In the genomic region with DNA sequence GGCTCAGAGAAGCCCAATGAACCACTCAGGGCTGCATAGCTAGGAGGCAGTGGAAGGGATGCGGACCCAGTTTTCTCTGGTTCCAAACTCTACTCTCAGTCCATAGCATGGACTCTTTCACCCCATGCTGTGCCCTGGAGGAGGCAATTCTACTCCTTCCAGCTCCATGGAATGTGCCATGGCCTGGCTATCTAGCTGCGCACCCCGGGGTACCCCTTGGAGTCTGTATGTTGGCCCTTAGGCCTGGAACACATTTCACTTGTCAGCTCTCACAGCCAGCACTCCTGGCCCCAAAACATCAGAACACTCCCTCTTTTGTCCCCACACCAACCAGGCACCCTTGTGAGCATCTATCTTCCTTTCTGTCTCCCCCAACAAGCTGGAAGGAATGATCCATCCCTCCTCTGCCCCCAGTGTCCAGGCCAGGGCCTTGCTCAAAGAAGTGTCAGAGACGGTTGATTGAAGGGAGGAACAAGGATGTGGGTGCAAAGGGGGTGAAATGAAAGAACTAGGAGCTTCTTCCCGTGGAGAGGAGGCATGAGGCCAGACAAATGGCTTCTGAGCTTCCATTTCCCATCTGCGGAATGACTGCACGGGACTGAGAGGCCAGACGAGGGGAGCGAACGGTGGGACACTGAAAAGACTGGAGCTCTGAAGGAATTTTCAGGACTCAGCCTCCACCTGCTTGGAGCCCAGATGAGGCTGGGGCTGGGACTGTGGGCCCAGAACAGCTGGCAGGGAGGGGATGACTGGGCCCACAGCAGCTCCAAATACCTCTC, we compare ENCODE assay signal across 15 cellular contexts. TPM values are rescaled to one million over a fixed set of nuclear protein-coding genes. Genes with fewer than 3 reads are reported as not detected.
"Had no signal": no experiment of that assay in that cellular context is flagged by ENCODE, and none has a peak within 500 bp of the region (broad histone marks: within the 10 kb centered on the region; RNA-seq: fewer than 3 reads in every experiment).

No MANE protein-coding gene starts in this region.

- ATAC-seq: T-cell had no signal

- H3K9me3 ChIP-seq: suprapubic skin, upper lobe of left lung had no signal

- H3K36me3 ChIP-seq: suprapubic skin, upper lobe of left lung had no signal

- DNase-seq: activated CD8-positive, alpha-beta memory T cell treated with anti-CD3 and anti-CD28 coated beads, Interleukin-2, amount 50 U/mL, for 4 hours; activated naive CD8-positive, alpha-beta T cell treated with anti-CD3 and anti-CD28 coated beads, Interleukin-2, amount 10 ng/mL, durations not matched to agents 7 days and 5 days; cortex of kidney; effector memory CD4-positive, alpha-beta T cell; foreskin melanocyte; kidney glomerular epithelial cell; retina; stimulated activated CD4-positive, alpha-beta T cell treated with anti-CD3 and anti-CD28 coated beads, Interleukin-4, amount 100 ng/mL, for 1 hour; T1000 had no signal

- H3K4me1 ChIP-seq: parathyroid adenoma had no signal

- H3K4me3 ChIP-seq: suprapubic skin, upper lobe of left lung had no signal

- H3K27ac ChIP-seq: parathyroid adenoma, suprapubic skin, upper lobe of left lung had no signal

- H3K79me2 ChIP-seq: parathyroid adenoma had no signal

- H2AFZ ChIP-seq: parathyroid adenoma had no signal

- H3K9ac ChIP-seq: parathyroid adenoma had no signal

RNA-seq across cellular contexts. Expression of a gene that starts 2.8 kb away (rescaled TPM):
- total RNA-seq: activated naive CD8-positive, alpha-beta T cell treated with anti-CD3 and anti-CD28 coated beads, Interleukin-2, amount 10 ng/mL, durations not matched to agents 7 days and 5 days; skeletal muscle tissue; suprapubic skin; T-cell had no signal
- polyA plus RNA-seq: neural cell had no signal

RNA-seq across cellular contexts. Expression of a gene that starts 13.7 kb away (rescaled TPM):
- polyA plus RNA-seq: neural cell had no signal
